Comparison of ENCODE assay signal across 8 cellular contexts in the genomic region with DNA sequence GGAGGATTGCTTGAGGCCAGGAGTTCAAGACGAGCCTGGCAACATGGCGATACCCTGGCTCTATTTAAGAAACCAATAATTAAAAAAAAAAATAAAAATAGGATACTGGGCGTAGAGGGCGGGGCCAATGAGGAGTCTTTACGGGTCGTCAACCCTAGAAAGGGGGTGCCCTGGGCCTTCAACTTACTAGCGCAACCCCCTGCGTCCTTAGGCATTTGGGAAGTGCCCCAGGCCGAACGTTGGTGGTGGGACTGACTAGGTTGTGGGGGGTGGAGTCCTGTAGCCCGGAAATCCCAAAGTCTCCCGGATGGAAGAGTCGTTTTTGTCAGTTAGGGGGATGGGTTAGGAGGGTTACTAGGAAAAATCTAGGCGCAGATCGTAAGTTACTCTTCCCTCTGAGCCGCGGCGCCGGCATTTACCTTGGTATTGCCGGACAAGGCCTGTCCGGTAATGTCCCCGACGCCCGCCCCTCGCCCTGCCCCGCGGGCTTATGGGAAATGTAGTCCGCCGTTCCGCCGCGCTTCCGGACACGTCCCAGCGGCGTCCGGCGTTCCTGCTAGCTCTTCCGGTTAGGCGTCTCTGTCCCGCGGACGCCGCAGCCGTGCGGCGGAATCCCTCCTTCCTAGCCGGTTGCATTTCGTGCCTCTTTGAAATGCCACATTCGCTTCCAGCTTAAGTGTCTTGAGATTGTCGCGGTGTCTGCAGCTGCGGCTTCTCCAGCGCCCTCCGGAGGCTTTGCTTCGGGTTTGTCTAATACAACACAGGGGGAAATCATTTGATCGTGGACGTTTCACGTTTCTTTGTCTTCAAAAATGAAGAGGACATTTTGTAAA. TPM values are rescaled to one million over a fixed set of nuclear protein-coding genes. Genes with fewer than 3 reads are reported as not detected.
DNase-seq lines count a peak whose midpoint lies in the region; ATAC-seq and TF ChIP-seq lines count a peak whose summit lies in the region.

No MANE protein-coding gene starts in this region.

- POLR2A ChIA-PET in BJ (lab: Charles Lee), result interaction anchor here (0.6 kb wide), 1 partner anchor 752 kb away, joined by 4 read pairs; no protein-coding TSS in a partner anchor

- peak; percentile 67 for ATAC-seq in HG03432 (IDR thresholded peaks at IDR 0.05; ENCODE audit: unreplicated experiment)

- no peaks in the 10 kb centered on the region for H3K27me3 ChIP-seq in BJ (ENCODE audit: control insufficient read depth, insufficient read depth, low read length)
- H3K27me3 ChIP-seq in layer of hippocampus (ENCODE audit: control insufficient read depth, insufficient read depth, low read length), result no peaks in the 10 kb centered on the region

- TF ChIP-seq POLR2A in GM19193 (IDR thresholded peaks at IDR 0.05; ENCODE audit: extremely low read depth, insufficient read depth, insufficient read length), result peak; percentile 94

- TF ChIP-seq CTCF in BJ (IDR thresholded peaks at IDR 0.05; ENCODE audit: insufficient read depth, low read depth, low read length) (peak; percentile 48), choroid plexus epithelial cell (conservative IDR thresholded peaks at IDR 0.05; ENCODE audit: low read depth, low read length) (peak; percentile 58)

- DNase-seq in BJ (ENCODE audit: low read depth) (peak; percentile 73), NCI-H446 treated with DMSO at 0.1 percent for 48 hours (lab: John Stamatoyannopoulos, UW) (peak; percentile 92), choroid plexus epithelial cell (ENCODE audit: low read depth) (peak; percentile 96)
- DNase-seq in activated CD4-positive, alpha-beta T cell treated with anti-CD3 and anti-CD28 coated beads for 24 hours (ENCODE audit: low read depth in 2 of 2), result peak; percentile 73 to 79
- peak; percentile 64 to 85 (median 80) for DNase-seq in stimulated activated CD4-positive, alpha-beta T cell treated with anti-CD3 and anti-CD28 coated beads, Interleukin-1b, Interleukin-23, amount 100 ng/mL, for 24 hours (ENCODE audit: low read depth in 4 of 4, low spot score in 1 of 4)

- CTCF ChIA-PET in BJ (lab: Yijun Ruan, JAX), result interaction anchor here (0.9 to 2.8 kb wide), 2 partner anchors 10 to 36 kb away, joined by 3 to 12 read pairs; no protein-coding TSS in a partner anchor

- H3K4me3 ChIP-seq in BJ (ENCODE audit: low read depth, low read length) (peak overlapping the region; percentile 74), choroid plexus epithelial cell (ENCODE audit: low read depth, low read length) (peak overlapping the region; percentile 87)

- peak overlapping the region; percentile 95 for H3K27ac ChIP-seq in layer of hippocampus (ENCODE audit: low read depth, low read length)

- no peaks in the 10 kb centered on the region for H3K36me3 ChIP-seq in BJ (ENCODE audit: control insufficient read depth, insufficient read depth, low read length)

RNA-seq across cellular contexts. Expression of gene ACBD5, which starts 1.3 kb away (rescaled TPM):
- 7.8 and 13.1 TPM in 2 replicates for polyA plus RNA-seq in BJ (2011; rRNA removed)
- polyA minus RNA-seq in BJ (2011; rRNA and poly(A)+ RNA removed), result 4.6 and 6.3 TPM in 2 replicates

Comparison
In these comparisons a context has a peak if more than half of its experiments do, and no peak if none do; other contexts are left out.
1. Peak in every context shown above with its lines: DNase-seq, ATAC-seq, H3K4me3 ChIP-seq and H3K27ac ChIP-seq.